26 cellular contexts compared by ENCODE assay signal in genomic region chr5:16067415-16067814, GRCh38.
"Had no signal": no experiment of that assay in that cellular context is flagged by ENCODE, and none has a peak within 500 bp of the region (broad histone marks: within the 10 kb centered on the region; RNA-seq: fewer than 3 reads in every experiment).

No MANE protein-coding gene starts in this region.

- H3K27ac ChIP-seq: adrenal gland, left lung, sigmoid colon, thoracic aorta, upper lobe of left lung had no signal

- H3K27me3 ChIP-seq: adrenal gland, left lung, sigmoid colon, upper lobe of left lung had no signal

- DNase-seq: activated CD4-positive, alpha-beta T cell treated with anti-CD3 and anti-CD28 coated beads, Interleukin-2, amount 50 U/mL, for 4 hours; activated CD8-positive, alpha-beta memory T cell treated with anti-CD3 and anti-CD28 coated beads for 24 hours; activated CD8-positive, alpha-beta memory T cell treated with anti-CD3 and anti-CD28 coated beads, Interleukin-2, amount 50 U/mL, for 4 hours; activated naive CD4-positive, alpha-beta T cell; activated T-cell treated with anti-CD3 and anti-CD28 coated beads, Interleukin-2, amount 50 U/mL, for 4 hours; adrenal gland; central memory CD4-positive, alpha-beta T cell; effector memory CD4-positive, alpha-beta T cell; foreskin melanocyte; immature natural killer cell; kidney glomerular epithelial cell; left lung; naive thymus-derived CD4-positive, alpha-beta T cell; sigmoid colon; stimulated activated CD4-positive, alpha-beta T cell treated with anti-CD3 and anti-CD28 coated beads, Interleukin-15, amount 100 ng/mL, for 24 hours; stimulated activated CD8-positive, alpha-beta memory T cell treated with anti-CD3 and anti-CD28 coated beads, Interleukin-4, amount 100 ng/mL, for 48 hours; stimulated activated naive CD4-positive, alpha-beta T cell; upper lobe of left lung had no signal

- H3K36me3 ChIP-seq: adrenal gland, left lung, sigmoid colon, thoracic aorta, upper lobe of left lung had no signal

- ATAC-seq: activated T-cell treated with anti-CD3 and anti-CD28 coated beads, Interleukin-2, amount 50 U/mL, for 4 hours; esophagus mucosa; left lung; naive thymus-derived CD4-positive, alpha-beta T cell had no signal

- H3K36me3 Mint-ChIP-seq: activated naive CD8-positive, alpha-beta T cell; immature natural killer cell; naive thymus-derived CD4-positive, alpha-beta T cell had no signal

- H3K4me1 ChIP-seq: left lung, sigmoid colon, upper lobe of left lung had no signal

- H3K4me2 ChIP-seq: smooth muscle cell had no signal

- H3K27me3 Mint-ChIP-seq: activated naive CD8-positive, alpha-beta T cell had no signal

- H3K4me3 ChIP-seq: adrenal gland, left lung, lung, sigmoid colon, smooth muscle cell, thoracic aorta, upper lobe of left lung had no signal

- H3K4me1 Mint-ChIP-seq: immature natural killer cell; naive thymus-derived CD4-positive, alpha-beta T cell; neural crest cell had no signal

- H3K9me3 Mint-ChIP-seq: activated T-cell treated with anti-CD3 and anti-CD28 coated beads, Interleukin-2, amount 50 U/mL, for 4 hours; activated T-helper 2 cell treated with anti-CD3 and anti-CD28 coated beads, Interferon-gamma antibody, Interleukin-2, Interleukin-4, amounts not matched to agents 10 μg/mL and 5 μg/mL and 100 μg/mL, durations not matched to agents 14 hours and 24 hours and 36 hours; neural crest cell had no signal

- H3K9me3 ChIP-seq: adrenal gland, left lung, sigmoid colon, thoracic aorta, upper lobe of left lung had no signal

- H3K4me3 Mint-ChIP-seq: activated naive CD8-positive, alpha-beta T cell; activated T-cell treated with anti-CD3 and anti-CD28 coated beads, Interleukin-2, amount 50 U/mL, for 4 hours; immature natural killer cell; naive thymus-derived CD4-positive, alpha-beta T cell; neural crest cell; T-helper 2 cell treated with Interferon-gamma antibody and Interleukin-4, amounts not matched to agents 5 μg/mL and 100 μg/mL, for 36 hours had no signal

- H3K27ac Mint-ChIP-seq: activated naive CD8-positive, alpha-beta T cell; activated T-helper 2 cell treated with anti-CD3 and anti-CD28 coated beads, Interferon-gamma antibody, Interleukin-2, Interleukin-4, amounts not matched to agents 10 μg/mL and 5 μg/mL and 100 μg/mL, durations not matched to agents 14 hours and 24 hours and 36 hours; immature natural killer cell; naive thymus-derived CD4-positive, alpha-beta T cell; T-helper 2 cell treated with Interferon-gamma antibody and Interleukin-4, amounts not matched to agents 5 μg/mL and 100 μg/mL, for 36 hours had no signal
